Comparison of ENCODE assay signal across 28 cellular contexts in the genomic region with DNA sequence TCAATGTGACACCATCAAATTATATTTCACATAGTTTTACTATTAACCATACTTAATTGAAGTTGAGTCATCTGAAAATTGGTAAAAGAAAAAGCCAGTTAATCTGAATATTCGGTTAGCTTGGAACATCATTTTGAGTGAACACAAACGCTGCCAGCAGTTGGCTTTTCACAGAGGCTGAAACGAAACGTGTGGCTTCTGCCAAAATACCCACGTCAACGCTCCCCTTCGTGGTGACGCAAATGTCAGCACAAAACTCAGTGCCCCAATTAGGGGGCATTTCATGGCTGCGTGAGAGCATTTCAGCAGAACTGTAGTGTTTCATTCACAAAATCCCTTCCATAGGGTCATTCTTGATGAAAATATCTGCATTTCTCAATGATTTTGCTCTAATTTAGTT.
"Had no signal": no experiment of that assay in that cellular context is flagged by ENCODE, and none has a peak within 500 bp of the region (broad histone marks: within the 10 kb centered on the region; RNA-seq: fewer than 3 reads in every experiment).

No MANE protein-coding gene starts in this region.

- H3K36me3 Mint-ChIP-seq: activated CD8-positive, alpha-beta memory T cell treated with anti-CD3 and anti-CD28 coated beads, Interleukin-2, amount 10 ng/mL, durations not matched to agents 7 days and 5 days; activated naive CD4-positive, alpha-beta T cell treated with anti-CD3 and anti-CD28 coated beads, Interleukin-2, amount 10 ng/mL, durations not matched to agents 7 days and 5 days; activated naive CD8-positive, alpha-beta T cell; brain had no signal

- H3K4me3 Mint-ChIP-seq: activated CD4-positive, alpha-beta memory T cell treated with anti-CD3 and anti-CD28 coated beads, Interleukin-2, amount 10 ng/mL, durations not matched to agents 7 days and 5 days; activated CD8-positive, alpha-beta memory T cell treated with anti-CD3 and anti-CD28 coated beads, Interleukin-2, amount 10 ng/mL, durations not matched to agents 7 days and 5 days; activated naive CD4-positive, alpha-beta T cell treated with anti-CD3 and anti-CD28 coated beads, Interleukin-2, amount 10 ng/mL, durations not matched to agents 7 days and 5 days; activated naive CD8-positive, alpha-beta T cell; activated naive CD8-positive, alpha-beta T cell treated with anti-CD3 and anti-CD28 coated beads, Interleukin-2, amount 50 U/mL, for 24 hours; brain had no signal

- H3K27ac ChIP-seq: KMS-11, PC-9, SK-N-MC, WERI-Rb-1 had no signal

- H3K27ac Mint-ChIP-seq: activated CD4-positive, alpha-beta memory T cell treated with anti-CD3 and anti-CD28 coated beads, Interleukin-2, amount 10 ng/mL, durations not matched to agents 7 days and 5 days; activated CD8-positive, alpha-beta memory T cell treated with anti-CD3 and anti-CD28 coated beads, Interleukin-2, amount 10 ng/mL, durations not matched to agents 7 days and 5 days; activated naive CD4-positive, alpha-beta T cell treated with anti-CD3 and anti-CD28 coated beads, Interleukin-2, amount 10 ng/mL, durations not matched to agents 7 days and 5 days; activated naive CD8-positive, alpha-beta T cell; activated naive CD8-positive, alpha-beta T cell treated with anti-CD3 and anti-CD28 coated beads, Interleukin-2, amount 50 U/mL, for 24 hours; brain had no signal

- ATAC-seq: activated CD8-positive, alpha-beta memory T cell treated with anti-CD3 and anti-CD28 coated beads, Interleukin-2, amount 10 ng/mL, durations not matched to agents 7 days and 5 days; activated naive CD8-positive, alpha-beta T cell treated with anti-CD3 and anti-CD28 coated beads, Interleukin-2, amount 50 U/mL, for 24 hours had no signal

- DNase-seq: activated CD4-positive, alpha-beta memory T cell treated with anti-CD3 and anti-CD28 coated beads, Interleukin-2, amount 10 ng/mL, durations not matched to agents 7 days and 5 days; activated CD4-positive, alpha-beta T cell treated with anti-CD3 and anti-CD28 coated beads for 1 hour; activated CD4-positive, alpha-beta T cell treated with anti-CD3 and anti-CD28 coated beads for 48 hours; activated CD4-positive, CD25-positive, alpha-beta regulatory T cell; activated CD8-positive, alpha-beta memory T cell treated with anti-CD3 and anti-CD28 coated beads for 24 hours; activated CD8-positive, alpha-beta memory T cell treated with anti-CD3 and anti-CD28 coated beads, Interleukin-2, amount 10 ng/mL, durations not matched to agents 7 days and 5 days; activated CD8-positive, alpha-beta memory T cell treated with anti-CD3 and anti-CD28 coated beads, Interleukin-2, amount 50 U/mL, for 48 hours; activated effector memory CD4-positive, alpha-beta T cell treated with Interleukin-2 at 50 U/mL for 16 hours; activated naive CD4-positive, alpha-beta T cell treated with anti-CD3 and anti-CD28 coated beads, Interleukin-2, amount 10 ng/mL, durations not matched to agents 7 days and 5 days; activated naive CD8-positive, alpha-beta T cell treated with anti-CD3 and anti-CD28 coated beads, Interleukin-2, amount 50 U/mL, for 24 hours; activated T-cell treated with anti-CD3 and anti-CD28 coated beads, Interleukin-2, amount 50 U/mL, for 48 hours; cerebellar nuclear complex; NCI-H1105 treated with DMSO at 0.1 percent for 48 hours; NCI-H1436; NCI-H1694; NCI-H1930; NCI-H2081 treated with DMSO at 0.1 percent for 48 hours; NCI-H510A; NCI-H526; NCI-H748 treated with DMSO at 0.1 percent for 48 hours; PC-9; Right ventricle myocardium superior; T1000; WERI-Rb-1 had no signal

- H3K4me1 Mint-ChIP-seq: activated CD4-positive, alpha-beta memory T cell treated with anti-CD3 and anti-CD28 coated beads, Interleukin-2, amount 10 ng/mL, durations not matched to agents 7 days and 5 days; activated CD8-positive, alpha-beta memory T cell treated with anti-CD3 and anti-CD28 coated beads, Interleukin-2, amount 10 ng/mL, durations not matched to agents 7 days and 5 days; activated naive CD4-positive, alpha-beta T cell treated with anti-CD3 and anti-CD28 coated beads, Interleukin-2, amount 10 ng/mL, durations not matched to agents 7 days and 5 days; activated naive CD8-positive, alpha-beta T cell treated with anti-CD3 and anti-CD28 coated beads, Interleukin-2, amount 50 U/mL, for 24 hours had no signal

- H3K9ac ChIP-seq: KMS-11 had no signal

- H3K4me3 ChIP-seq: PC-9, SK-N-MC had no signal

- H3K36me3 ChIP-seq: WERI-Rb-1 had no signal

- H3K27me3 Mint-ChIP-seq: activated CD4-positive, alpha-beta memory T cell treated with anti-CD3 and anti-CD28 coated beads, Interleukin-2, amount 10 ng/mL, durations not matched to agents 7 days and 5 days; activated CD8-positive, alpha-beta memory T cell treated with anti-CD3 and anti-CD28 coated beads, Interleukin-2, amount 10 ng/mL, durations not matched to agents 7 days and 5 days; activated naive CD4-positive, alpha-beta T cell treated with anti-CD3 and anti-CD28 coated beads, Interleukin-2, amount 10 ng/mL, durations not matched to agents 7 days and 5 days; activated naive CD8-positive, alpha-beta T cell; activated naive CD8-positive, alpha-beta T cell treated with anti-CD3 and anti-CD28 coated beads, Interleukin-2, amount 50 U/mL, for 24 hours had no signal
